In the genomic region with DNA sequence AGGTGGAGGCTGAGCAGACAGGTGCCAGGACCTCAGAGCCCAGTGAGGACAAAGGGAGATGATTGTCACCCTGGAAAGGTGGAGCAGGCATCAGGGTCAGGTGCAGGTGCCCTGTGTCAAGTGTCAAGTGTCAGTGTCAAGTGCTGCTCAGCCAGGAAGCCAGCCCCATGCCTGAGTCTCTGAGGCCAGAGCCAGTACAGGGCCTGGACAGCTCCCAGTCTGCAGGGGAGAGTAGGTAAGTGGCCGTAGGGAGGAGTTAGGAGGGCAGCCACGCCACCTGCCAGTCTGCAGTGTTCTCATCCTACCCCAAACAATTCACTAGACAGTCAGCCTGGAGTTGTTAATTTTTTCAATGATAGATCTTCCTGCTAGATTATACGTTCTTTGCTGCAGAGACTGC, we compare ENCODE assay signal across 20 cellular contexts.
"Had no signal": no experiment of that assay in that cellular context is flagged by ENCODE, and none has a peak within 500 bp of the region (broad histone marks: within the 10 kb centered on the region; RNA-seq: fewer than 3 reads in every experiment).

No MANE protein-coding gene starts in this region.

- ATAC-seq: body of pancreas; foreskin keratinocyte; naive thymus-derived CD4-positive, alpha-beta T cell had no signal

- H3K4me3 ChIP-seq: body of pancreas, lower lobe of right lung, testis, vagina had no signal

- H3K27ac ChIP-seq: body of pancreas, foreskin keratinocyte, lower lobe of right lung, testis, vagina, WERI-Rb-1 had no signal

- H3K4me1 ChIP-seq: body of pancreas, foreskin keratinocyte, lower lobe of right lung, vagina had no signal

- H3K9me3 ChIP-seq: body of pancreas, lower lobe of right lung, testis, vagina had no signal

- H3K27me3 ChIP-seq: body of pancreas, foreskin keratinocyte, testis, vagina had no signal

- DNase-seq: activated CD4-positive, alpha-beta T cell treated with anti-CD3 and anti-CD28 coated beads, Interleukin-2, amount 10 ng/mL, durations not matched to agents 7 days and 5 days; activated CD4-positive, CD25-positive, alpha-beta regulatory T cell treated with anti-CD3 and anti-CD28 coated beads, Interleukin-2, amount 50 U/mL, for 72 hours; activated naive CD4-positive, alpha-beta T cell treated with anti-CD3 and anti-CD28 coated beads, Interleukin-2, amount 10 ng/mL, durations not matched to agents 7 days and 5 days; activated T-cell treated with anti-CD3 and anti-CD28 coated beads, Interleukin-2, amount 50 U/mL, for 48 hours; anterior cingulate cortex; body of pancreas; caudate nucleus; dermis blood vessel endothelial cell; effector CD8-positive, alpha-beta T cell; foreskin keratinocyte; kidney; lower lobe of right lung; mesendoderm; naive thymus-derived CD4-positive, alpha-beta T cell; stimulated activated CD4-positive, alpha-beta T cell treated with anti-CD3 and anti-CD28 coated beads, Interleukin-2, amount 100 ng/mL, for 48 hours; stimulated activated naive CD4-positive, alpha-beta T cell; testis; trophoblast cell; WERI-Rb-1 had no signal
